Comparison of ENCODE assay signal across 20 cellular contexts in genomic region chr6:126661646-126662045, GRCh38.
DNase-seq lines count a peak whose midpoint lies in the region; ATAC-seq, FAIRE-seq and TF ChIP-seq lines count a peak whose summit lies in the region.
"Had no signal": no experiment of that assay in that cellular context is flagged by ENCODE, and none has a peak within 500 bp of the region (broad histone marks: within the 10 kb centered on the region; RNA-seq: fewer than 3 reads in every experiment).

No MANE protein-coding gene starts in this region.

- H3K9me3 Mint-ChIP-seq in effector memory CD8-positive, alpha-beta T cell, result no peaks in the 10 kb centered on the region
- H3K9me3 Mint-ChIP-seq: CD4-positive, CD25-positive, alpha-beta regulatory T cell had no signal

- peak; percentile 92 for DNase-seq in GM23248
- peak; percentile 45 for DNase-seq in astrocyte of the spinal cord (ENCODE audit: low read depth, low spot score)
- peak; percentile 28 to 62 for DNase-seq in foreskin keratinocyte
- no peak for DNase-seq in smooth muscle cell (lab: John Stamatoyannopoulos, UW; ENCODE audit: unreplicated experiment)
- DNase-seq in GM19239 (ENCODE audit: insufficient read length, low spot score), result no peak
- no peak for DNase-seq in NCI-H2196 (lab: John Stamatoyannopoulos, UW; ENCODE audit: unreplicated experiment)
- DNase-seq in COLO829 (ENCODE audit: low spot score), result no peak
- no peak for DNase-seq in effector memory CD8-positive, alpha-beta T cell
- DNase-seq: activated gamma-delta T cell; CD4-positive, CD25-positive, alpha-beta regulatory T cell; DMS79; GOT3; MM.1S; NCI-H2081 treated with DMSO at 0.1 percent for 48 hours; Peyer's patch; sigmoid colon; stimulated activated CD4-positive, alpha-beta T cell treated with anti-CD3 and anti-CD28 coated beads, Interleukin-4, amount 100 ng/mL, for 4 hours; thyroid gland had no signal

- TF ChIP-seq CTCF in astrocyte of the spinal cord (IDR thresholded peaks at IDR 0.05; ENCODE audit: low read depth, low read length) (no peak), foreskin keratinocyte (conservative IDR thresholded peaks at IDR 0.05) (no peak), smooth muscle cell (IDR thresholded peaks at IDR 0.05; ENCODE audit: borderline replicate concordance, insufficient read depth, poor library complexity, severe bottlenecking) (no peak)

- no peaks in the 10 kb centered on the region for H3K4me1 Mint-ChIP-seq in effector memory CD8-positive, alpha-beta T cell (ENCODE audit: low read depth in 2 of 2)
- H3K4me1 Mint-ChIP-seq: CD4-positive, CD25-positive, alpha-beta regulatory T cell had no signal

- no peak for FAIRE-seq in GM19239 (lab: Jason Lieb, UNC)

- H3K27ac ChIP-seq in GM23248 (peak overlapping the region; percentile 78), foreskin keratinocyte (no peak overlapping the region), smooth muscle cell (ENCODE audit: low read depth) (peak overlapping the region; percentile 58)
- H3K27ac ChIP-seq: ascending aorta, Peyer's patch, thyroid gland had no signal

- H3K27me3 ChIP-seq in GM23248 (replicated peaks; ENCODE audit: insufficient read depth), result no peaks in the 10 kb centered on the region
- H3K27me3 ChIP-seq in foreskin keratinocyte, result peaks cover 6% of the 10 kb centered on the region
- H3K27me3 ChIP-seq in smooth muscle cell (ENCODE audit: low read depth), result no peaks in the 10 kb centered on the region
- H3K27me3 ChIP-seq: ascending aorta, Peyer's patch, sigmoid colon, thyroid gland had no signal

- H3K27me3 Mint-ChIP-seq in effector memory CD8-positive, alpha-beta T cell, result no peaks in the 10 kb centered on the region
- H3K27me3 Mint-ChIP-seq: CD4-positive, CD25-positive, alpha-beta regulatory T cell had no signal

- H3F3A ChIP-seq in GM23248 (ENCODE audit: insufficient read depth), result peaks cover 15% of the 10 kb centered on the region
- no peaks in the 10 kb centered on the region for H3F3A ChIP-seq in smooth muscle cell (ENCODE audit: low read depth)

- ATAC-seq in foreskin keratinocyte, result peak; percentile 12
- no peak for ATAC-seq in effector memory CD8-positive, alpha-beta T cell (replicated peaks)

- H3K27ac Mint-ChIP-seq in effector memory CD8-positive, alpha-beta T cell, result no peak overlapping the region
- H3K27ac Mint-ChIP-seq: CD4-positive, CD25-positive, alpha-beta regulatory T cell had no signal

- H4K20me1 ChIP-seq in GM23248 (ENCODE audit: insufficient read depth) (no peaks in the 10 kb centered on the region), smooth muscle cell (ENCODE audit: low read depth) (no peaks in the 10 kb centered on the region)

- H3K4me1 ChIP-seq in GM23248 (ENCODE audit: insufficient read depth) (peaks cover 53% of the 10 kb centered on the region), foreskin keratinocyte (no peaks in the 10 kb centered on the region), smooth muscle cell (ENCODE audit: low read depth) (no peaks in the 10 kb centered on the region)
- H3K4me1 ChIP-seq: Peyer's patch, thyroid gland had no signal

- H3K4me3 ChIP-seq in GM23248, result no peak overlapping the region
- no peak overlapping the region for H3K4me3 ChIP-seq in astrocyte of the spinal cord (ENCODE audit: low read depth, low read length)
- no peak overlapping the region for H3K4me3 ChIP-seq in smooth muscle cell
- H3K4me3 ChIP-seq: ascending aorta, lung, Peyer's patch, sigmoid colon, thyroid gland had no signal

- H3K4me2 ChIP-seq in GM23248 (ENCODE audit: unreplicated experiment), result peak overlapping the region; percentile 17
- H3K4me2 ChIP-seq in smooth muscle cell, result no peak overlapping the region

- H3K9me3 ChIP-seq in GM23248 (ENCODE audit: low read depth) (no peaks in the 10 kb centered on the region), smooth muscle cell (replicated peaks; ENCODE audit: low read depth) (no peaks in the 10 kb centered on the region)
- H3K9me3 ChIP-seq: ascending aorta, Peyer's patch, sigmoid colon, thyroid gland had no signal

- H3K36me3 ChIP-seq in GM23248 (ENCODE audit: low read depth) (no peaks in the 10 kb centered on the region), smooth muscle cell (ENCODE audit: low read depth) (no peaks in the 10 kb centered on the region)
- H3K36me3 ChIP-seq: ascending aorta, Peyer's patch, sigmoid colon, thyroid gland had no signal

- H2AFZ ChIP-seq in GM23248, result no peak overlapping the region
- H2AFZ ChIP-seq in smooth muscle cell (ENCODE audit: low read depth), result no peak overlapping the region

- H3K79me2 ChIP-seq in GM23248 (ENCODE audit: insufficient read depth) (no peaks in the 10 kb centered on the region), smooth muscle cell (ENCODE audit: low read depth) (no peaks in the 10 kb centered on the region)

- no peaks in the 10 kb centered on the region for H3K36me3 Mint-ChIP-seq in effector memory CD8-positive, alpha-beta T cell (ENCODE audit: insufficient read depth)
- H3K36me3 Mint-ChIP-seq: CD4-positive, CD25-positive, alpha-beta regulatory T cell had no signal

- H3K9ac ChIP-seq in GM23248, result peak overlapping the region; percentile 63
- H3K9ac ChIP-seq in smooth muscle cell (ENCODE audit: low read depth), result no peak overlapping the region

- H3K9me2 ChIP-seq in GM23248 (ENCODE audit: insufficient read depth), result no peaks in the 10 kb centered on the region

- no peak overlapping the region for H3K4me3 Mint-ChIP-seq in effector memory CD8-positive, alpha-beta T cell
- H3K4me3 Mint-ChIP-seq: CD4-positive, CD25-positive, alpha-beta regulatory T cell had no signal

- in situ Hi-C loops in GM23248 (cut with MboI) (loop anchor here (25.0 kb wide), 1 partner anchor 624 kb away; no protein-coding TSS in a partner anchor), astrocyte of the spinal cord (cut with HindIII; ENCODE audit: low sequenced_read_pairs) (no loop called here)

Comparison
In these comparisons a context has a peak if more than half of its experiments do, and no peak if none do; other contexts are left out.
1. DNase-seq: peak in GM23248 (single experiment), astrocyte of the spinal cord (single experiment) and foreskin keratinocyte (2 of 2); none in smooth muscle cell (single experiment), GM19239 (single experiment), NCI-H2196 (single experiment), COLO829 (single experiment) and effector memory CD8-positive, alpha-beta T cell (0 of 3).